Comparison of ENCODE assay signal across 13 cellular contexts in genomic region chr3:19539488-19540395, GRCh38.
DNase-seq lines count a peak whose midpoint lies in the region; ATAC-seq and TF ChIP-seq lines count a peak whose summit lies in the region.
"Had no signal": no experiment of that assay in that cellular context is flagged by ENCODE, and none has a peak within 500 bp of the region (broad histone marks: within the 10 kb centered on the region; RNA-seq: fewer than 3 reads in every experiment).

No MANE protein-coding gene starts in this region.

- TF ChIP-seq CTCF in activated B cell treated with CpG ODN at 0.5 μM for 24 hours (IDR thresholded peaks at IDR 0.05) (no peak), adrenal gland (IDR thresholded peaks at IDR 0.05) (no peak)

- H3K4me3 ChIP-seq in adrenal gland = no peak overlapping the region

- CTCF ChIA-PET in activated B cell treated with CpG ODN at 0.5 μM for 24 hours (lab: Charles Lee) = interaction anchor here (0.6 to 4.0 kb wide), 7 partner anchors 178 to 393 kb away, joined by 3 to 64 read pairs (median 4); no protein-coding TSS in a partner anchor
- CTCF ChIA-PET in T-cell (lab: Charles Lee) = no interaction called here

- H3K36me3 Mint-ChIP-seq in activated B cell treated with CpG ODN at 0.5 μM for 24 hours (ENCODE audit: low read depth) = no peaks in the 10 kb centered on the region
- no peaks in the 10 kb centered on the region for H3K36me3 Mint-ChIP-seq in T-cell
- H3K36me3 Mint-ChIP-seq: natural killer cell treated with Interleukin-12 subunit alpha and Interleukin-12 subunit beta and Interleukin-15 and Interleukin-18, amount 100 ng/mL, for 72 hours had no signal

- no peaks in the 10 kb centered on the region for H3K27me3 ChIP-seq in adrenal gland

- POLR2A ChIA-PET in activated B cell treated with CpG ODN at 0.5 μM for 24 hours (lab: Charles Lee) = interaction anchor here (0.6 to 1.4 kb wide), 4 partner anchors 17 to 294 kb away, joined by 3 to 9 read pairs (median 4); no protein-coding TSS in a partner anchor
- POLR2A ChIA-PET in T-cell (lab: Charles Lee) = no interaction called here

- ATAC-seq in GM18508 (IDR thresholded peaks at IDR 0.05; ENCODE audit: insufficient read depth, unreplicated experiment) (peak; percentile 53), GM21526 (IDR thresholded peaks at IDR 0.05; ENCODE audit: low FRiP score, unreplicated experiment) (peak; percentile 62), HG03196 (IDR thresholded peaks at IDR 0.05; ENCODE audit: unreplicated experiment) (peak; percentile 59), activated B cell treated with CpG ODN at 0.5 μM for 24 hours (ENCODE audit: low read depth) (peak; percentile 73), T-cell (replicated peaks in 1 of 4) (no peak)

- H3K4me1 Mint-ChIP-seq in activated B cell treated with CpG ODN at 0.5 μM for 24 hours (peaks cover 85% of the 10 kb centered on the region), T-cell (peaks cover 0 to 9% (median 0%) of the 10 kb centered on the region in 3 donors)

- H3K4me1 ChIP-seq in adrenal gland (replicated peaks in 1 of 2) = no peaks in the 10 kb centered on the region

- H3K4me3 Mint-ChIP-seq in activated B cell treated with CpG ODN at 0.5 μM for 24 hours = peak overlapping the region; percentile 67
- H3K4me3 Mint-ChIP-seq in T-cell = no peak overlapping the region
- H3K4me3 Mint-ChIP-seq: natural killer cell treated with Interleukin-12 subunit alpha and Interleukin-12 subunit beta and Interleukin-15 and Interleukin-18, amount 100 ng/mL, for 72 hours had no signal

- no peaks in the 10 kb centered on the region for H3K36me3 ChIP-seq in adrenal gland (replicated peaks in 1 of 2)

- H3K9me3 Mint-ChIP-seq in activated B cell treated with CpG ODN at 0.5 μM for 24 hours (peaks cover 2% of the 10 kb centered on the region), T-cell (peaks cover 0 to 3% (median 0%) of the 10 kb centered on the region in 3 donors)
- H3K9me3 Mint-ChIP-seq: natural killer cell treated with Interleukin-12 subunit alpha and Interleukin-12 subunit beta and Interleukin-15 and Interleukin-18, amount 100 ng/mL, for 72 hours had no signal

- DNase-seq in activated B cell treated with CpG ODN at 0.5 μM for 24 hours = no peak
- DNase-seq in erythroblast (lab: John Stamatoyannopoulos, UW) = no peak
- DNase-seq in GDM1 (lab: John Stamatoyannopoulos, UW) = no peak
- DNase-seq in T-cell = no peak
- DNase-seq in adrenal gland = no peak
- DNase-seq: cerebellar nuclear complex; hippocampal formation; NCI-H524 treated with DMSO at 0.1 percent for 48 hours; stimulated activated CD4-positive, alpha-beta T cell treated with anti-CD3 and anti-CD28 coated beads, Interleukin-4, amount 100 ng/mL, for 1 hour had no signal

- no peaks in the 10 kb centered on the region for H3K9me3 ChIP-seq in adrenal gland (replicated peaks in 1 of 3)

- WGBS in adrenal gland, 4 donors = 35 to 55% (median 40%) methylated on average over 2 of the region's 2 CpGs

- TF ChIP-seq POLR2A in erythroblast (IDR thresholded peaks at IDR 0.05; ENCODE audit: low read length) (no peak), adrenal gland (IDR thresholded peaks at IDR 0.05) (no peak)

- H3K27ac Mint-ChIP-seq in activated B cell treated with CpG ODN at 0.5 μM for 24 hours (peak overlapping the region; percentile 95), T-cell (peak overlapping the region in 1 of 2 donors; percentile 43)
- H3K27ac Mint-ChIP-seq: natural killer cell treated with Interleukin-12 subunit alpha and Interleukin-12 subunit beta and Interleukin-15 and Interleukin-18, amount 100 ng/mL, for 72 hours had no signal

- intact Hi-C loops in activated B cell treated with CpG ODN at 0.5 μM for 24 hours (cut with micrococcal nuclease) (loop anchor here (5.0 to 10.0 kb wide), 6 partner anchors 177 to 1115 kb away; partner anchors contain the start of genes KAT2B, RAB5A, SATB1 and SGO1), adrenal gland (cut with DNase I) (loop anchor here in 1 of 2 donors (10.0 kb wide), 2 partner anchors 195 to 475 kb away; no protein-coding TSS in a partner anchor)

- H3K27me3 Mint-ChIP-seq in activated B cell treated with CpG ODN at 0.5 μM for 24 hours = no peaks in the 10 kb centered on the region
- no peaks in the 10 kb centered on the region for H3K27me3 Mint-ChIP-seq in T-cell
- H3K27me3 Mint-ChIP-seq: natural killer cell treated with Interleukin-12 subunit alpha and Interleukin-12 subunit beta and Interleukin-15 and Interleukin-18, amount 100 ng/mL, for 72 hours had no signal

- no peak overlapping the region for H3K27ac ChIP-seq in adrenal gland

Comparison
In these comparisons a context has a peak if more than half of its experiments do, and no peak if none do; other contexts are left out.
1. ATAC-seq: peak in GM18508 (single experiment), GM21526 (single experiment), HG03196 (single experiment) and activated B cell treated with CpG ODN at 0.5 μM for 24 hours (single experiment); none in T-cell (0 of 4).